1 cellular context compared by ENCODE assay signal in the genomic region with DNA sequence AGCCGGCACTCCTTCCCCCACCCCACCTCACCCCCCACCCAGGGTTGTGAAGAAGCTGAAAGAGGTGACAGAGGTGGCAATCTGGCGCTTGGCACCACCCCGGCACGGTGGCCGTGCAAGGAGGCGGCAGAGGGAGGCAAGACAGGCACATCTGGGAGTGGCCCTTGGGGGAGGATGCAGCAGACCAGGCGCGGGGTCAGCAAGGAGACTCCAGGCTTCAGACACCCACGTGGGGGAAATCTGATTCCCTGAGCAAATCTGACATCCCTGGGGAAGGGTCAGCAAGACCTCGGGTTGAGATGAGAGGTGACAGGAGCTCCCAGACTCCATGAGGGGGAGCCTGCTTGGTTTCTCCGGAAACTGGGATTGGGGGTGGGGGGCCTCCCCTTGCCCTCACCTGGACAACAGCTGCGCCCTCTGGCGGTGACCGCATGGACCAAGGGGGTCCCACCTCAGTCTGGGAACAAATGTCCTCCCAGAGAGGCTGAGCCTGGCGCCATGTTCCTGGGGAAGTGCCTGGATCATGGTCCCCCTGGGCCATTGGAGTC.
TF ChIP-seq lines count a peak whose summit lies in the region.

No MANE protein-coding gene starts in this region.

TF ChIP-seq in HepG2, 621 proteins besides CTCF, POLR2A, EP300 and RAD21 (continued from another document and continues in another):
- TF ChIP-seq ZNF280D (CRISPR knock-in tag; IDR thresholded peaks at IDR 0.05) (no peak), HHEX (CRISPR knock-in tag; IDR thresholded peaks at IDR 0.05) (no peak), CBX1 (IDR thresholded peaks at IDR 0.05; ENCODE audit: low read depth) (no peak), ZSCAN30 (CRISPR knock-in tag; IDR thresholded peaks at IDR 0.05) (no peak), TCF7L2 (IDR thresholded peaks at IDR 0.05; ENCODE audit: low read depth, low read length) (no peak), ZSCAN20 (CRISPR knock-in tag; IDR thresholded peaks at IDR 0.05; ENCODE audit: borderline replicate concordance) (no peak), HNRNPK (IDR thresholded peaks at IDR 0.05; ENCODE audit: low read depth, low read length, poor library complexity, severe bottlenecking) (no peak), HDAC2 (CRISPR knock-in tag; IDR thresholded peaks at IDR 0.05) (peak; percentile 44; the same call in 1 of the 2 replicates), CEBPG (CRISPR knock-in tag; IDR thresholded peaks at IDR 0.05) (0 out of 2 replicates have a peak, but pooled peaks have one; percentile 7), ATF3 (CRISPR knock-in tag; IDR thresholded peaks at IDR 0.05) (no peak), NRL (CRISPR knock-in tag; IDR thresholded peaks at IDR 0.05; ENCODE audit: borderline replicate concordance) (no peak), ZBTB38 (CRISPR knock-in tag; IDR thresholded peaks at IDR 0.05) (no peak), ZBTB42 (CRISPR knock-in tag; IDR thresholded peaks at IDR 0.05) (no peak), ZNF18 (CRISPR knock-in tag; IDR thresholded peaks at IDR 0.05; ENCODE audit: insufficient replicate concordance) (no peak), ZNF362 (CRISPR knock-in tag; IDR thresholded peaks at IDR 0.05; ENCODE audit: borderline replicate concordance) (no peak), TEAD3 (CRISPR knock-in tag; optimal IDR thresholded peaks at IDR 0.05; ENCODE audit: borderline replicate concordance) (peak; percentile 20), MXD1 (CRISPR knock-in tag; IDR thresholded peaks at IDR 0.05) (0 out of 2 replicates have a peak, but pooled peaks have one; percentile 30), HMG20B (CRISPR knock-in tag; conservative IDR thresholded peaks at IDR 0.05) (no peak), MTERF4 (CRISPR knock-in tag; IDR thresholded peaks at IDR 0.05) (no peak), PAF1 (CRISPR knock-in tag; IDR thresholded peaks at IDR 0.05) (no peak), ZNF512 (CRISPR knock-in tag; IDR thresholded peaks at IDR 0.05) (no peak), ZNF282 (IDR thresholded peaks at IDR 0.05; ENCODE audit: partially characterized antibody) (no peak), ZNF672 (CRISPR knock-in tag; IDR thresholded peaks at IDR 0.05) (no peak), TCF7 (IDR thresholded peaks at IDR 0.05; ENCODE audit: low read depth) (no peak), XBP1 (CRISPR knock-in tag; IDR thresholded peaks at IDR 0.05) (no peak), MAFG (CRISPR knock-in tag; IDR thresholded peaks at IDR 0.05) (no peak), ZNF761 (CRISPR knock-in tag; conservative IDR thresholded peaks at IDR 0.05) (no peak), TSC22D2 (CRISPR knock-in tag; IDR thresholded peaks at IDR 0.05; ENCODE audit: borderline replicate concordance) (no peak), ZBTB3 (CRISPR knock-in tag; IDR thresholded peaks at IDR 0.05; ENCODE audit: borderline replicate concordance, low read depth) (no peak), KMT2A (CRISPR knock-in tag; IDR thresholded peaks at IDR 0.05) (no peak), RCOR2 (CRISPR knock-in tag; IDR thresholded peaks at IDR 0.05) (no peak), GATAD2A (CRISPR knock-in tag; IDR thresholded peaks at IDR 0.05) (peak; percentile 59), ZNF160 (CRISPR knock-in tag; IDR thresholded peaks at IDR 0.05) (no peak)
- TF ChIP-seq, protein P1, sequence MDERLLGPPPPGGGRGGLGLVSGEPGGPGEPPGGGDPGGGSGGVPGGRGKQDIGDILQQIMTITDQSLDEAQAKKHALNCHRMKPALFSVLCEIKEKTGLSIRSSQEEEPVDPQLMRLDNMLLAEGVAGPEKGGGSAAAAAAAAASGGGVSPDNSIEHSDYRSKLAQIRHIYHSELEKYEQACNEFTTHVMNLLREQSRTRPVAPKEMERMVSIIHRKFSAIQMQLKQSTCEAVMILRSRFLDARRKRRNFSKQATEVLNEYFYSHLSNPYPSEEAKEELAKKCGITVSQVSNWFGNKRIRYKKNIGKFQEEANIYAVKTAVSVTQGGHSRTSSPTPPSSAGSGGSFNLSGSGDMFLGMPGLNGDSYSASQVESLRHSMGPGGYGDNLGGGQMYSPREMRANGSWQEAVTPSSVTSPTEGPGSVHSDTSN (CRISPR knock-in tag; IDR thresholded peaks at IDR 0.05), result no peak
- TF ChIP-seq, protein P2, sequence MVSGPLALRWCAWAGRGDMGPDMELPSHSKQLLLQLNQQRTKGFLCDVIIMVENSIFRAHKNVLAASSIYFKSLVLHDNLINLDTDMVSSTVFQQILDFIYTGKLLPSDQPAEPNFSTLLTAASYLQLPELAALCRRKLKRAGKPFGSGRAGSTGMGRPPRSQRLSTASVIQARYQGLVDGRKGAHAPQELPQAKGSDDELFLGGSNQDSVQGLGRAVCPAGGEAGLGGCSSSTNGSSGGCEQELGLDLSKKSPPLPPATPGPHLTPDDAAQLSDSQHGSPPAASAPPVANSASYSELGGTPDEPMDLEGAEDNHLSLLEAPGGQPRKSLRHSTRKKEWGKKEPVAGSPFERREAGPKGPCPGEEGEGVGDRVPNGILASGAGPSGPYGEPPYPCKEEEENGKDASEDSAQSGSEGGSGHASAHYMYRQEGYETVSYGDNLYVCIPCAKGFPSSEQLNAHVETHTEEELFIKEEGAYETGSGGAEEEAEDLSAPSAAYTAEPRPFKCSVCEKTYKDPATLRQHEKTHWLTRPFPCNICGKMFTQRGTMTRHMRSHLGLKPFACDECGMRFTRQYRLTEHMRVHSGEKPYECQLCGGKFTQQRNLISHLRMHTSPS (CRISPR knock-in tag; IDR thresholded peaks at IDR 0.05; ENCODE audit: low read depth), result no peak
- TF ChIP-seq, protein P3, sequence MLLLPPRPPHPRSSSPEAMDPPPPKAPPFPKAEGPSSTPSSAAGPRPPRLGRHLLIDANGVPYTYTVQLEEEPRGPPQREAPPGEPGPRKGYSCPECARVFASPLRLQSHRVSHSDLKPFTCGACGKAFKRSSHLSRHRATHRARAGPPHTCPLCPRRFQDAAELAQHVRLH (CRISPR knock-in tag; IDR thresholded peaks at IDR 0.05; ENCODE audit: borderline replicate concordance, low read depth), result no peak
- TF ChIP-seq, protein P4, sequence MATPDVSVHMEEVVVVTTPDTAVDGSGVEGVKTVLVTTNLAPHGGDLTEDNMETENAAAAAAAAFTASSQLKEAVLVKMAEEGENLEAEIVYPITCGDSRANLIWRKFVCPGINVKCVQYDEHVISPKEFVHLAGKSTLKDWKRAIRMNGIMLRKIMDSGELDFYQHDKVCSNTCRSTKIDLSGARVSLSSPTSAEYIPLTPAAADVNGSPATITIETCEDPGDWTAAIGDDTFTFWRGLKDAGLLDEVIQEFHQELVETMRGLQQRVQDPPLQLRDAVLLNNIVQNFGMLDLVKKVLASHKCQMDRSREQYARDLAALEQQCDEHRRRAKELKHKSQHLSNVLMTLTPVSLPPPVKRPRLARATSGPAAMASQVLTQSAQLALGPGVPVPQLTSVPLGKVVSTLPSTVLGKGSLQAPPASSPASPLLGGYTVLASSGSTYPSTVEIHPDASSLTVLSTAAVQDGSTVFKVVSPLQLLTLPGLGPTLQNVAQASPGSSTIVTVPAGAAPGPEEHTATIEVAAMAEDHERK (CRISPR knock-in tag; IDR thresholded peaks at IDR 0.05; ENCODE audit: low read depth), result no peak
- TF ChIP-seq, protein P5, sequence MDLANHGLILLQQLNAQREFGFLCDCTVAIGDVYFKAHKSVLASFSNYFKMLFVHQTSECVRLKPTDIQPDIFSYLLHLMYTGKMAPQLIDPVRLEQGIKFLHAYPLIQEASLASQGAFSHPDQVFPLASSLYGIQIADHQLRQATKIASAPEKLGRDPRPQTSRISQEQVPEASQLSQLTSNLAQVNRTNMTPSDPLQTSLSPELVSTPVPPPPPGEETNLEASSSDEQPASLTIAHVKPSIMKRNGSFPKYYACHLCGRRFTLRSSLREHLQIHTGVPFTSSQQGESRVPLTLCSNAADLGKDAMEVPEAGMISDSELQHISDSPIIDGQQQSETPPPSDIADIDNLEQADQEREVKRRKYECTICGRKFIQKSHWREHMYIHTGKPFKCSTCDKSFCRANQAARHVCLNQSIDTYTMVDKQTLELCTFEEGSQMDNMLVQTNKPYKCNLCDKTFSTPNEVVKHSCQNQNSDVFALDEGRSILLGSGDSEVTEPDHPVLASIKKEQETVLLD (CRISPR knock-in tag; IDR thresholded peaks at IDR 0.05; ENCODE audit: low read depth), result no peak
